17 cellular contexts compared by ENCODE assay signal in the genomic region with DNA sequence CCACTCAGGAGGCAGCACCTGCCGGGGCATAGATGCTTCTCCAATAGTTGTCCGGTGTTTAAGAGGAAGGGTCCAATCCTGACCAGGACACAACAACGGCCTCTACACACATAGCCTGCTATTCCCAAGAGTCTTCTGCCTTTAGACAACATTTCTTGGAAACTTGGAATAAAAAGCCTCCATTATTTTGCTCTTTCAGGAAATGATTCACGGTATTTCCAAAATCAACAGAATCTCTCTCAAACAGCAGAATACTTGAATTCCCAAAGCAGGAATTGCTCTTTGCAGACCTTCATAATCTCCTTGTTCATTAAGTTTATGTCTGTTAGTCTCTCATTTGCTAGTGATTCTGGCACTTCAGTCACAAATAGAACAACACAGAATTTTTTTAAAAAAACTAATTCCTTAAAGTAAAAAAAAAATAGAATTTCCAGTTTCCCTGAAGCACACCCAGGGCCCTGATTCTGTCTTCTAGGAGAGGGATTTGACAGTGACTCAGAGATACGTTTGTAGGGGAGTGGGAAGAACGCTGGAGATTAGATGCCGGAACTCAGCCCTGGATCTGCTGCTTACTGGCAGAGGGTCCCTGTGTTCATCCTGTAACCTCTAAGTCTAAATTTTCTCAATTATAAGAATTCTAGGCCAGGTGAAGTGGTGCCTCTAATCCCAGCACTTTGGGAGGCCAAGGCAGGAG.
DNase-seq lines count a peak whose midpoint lies in the region; ATAC-seq and TF ChIP-seq lines count a peak whose summit lies in the region.
"Had no signal": no experiment of that assay in that cellular context is flagged by ENCODE, and none has a peak within 500 bp of the region (broad histone marks: within the 10 kb centered on the region; RNA-seq: fewer than 3 reads in every experiment).

No MANE protein-coding gene starts in this region.

- H3K27ac ChIP-seq in left ventricle myocardium inferior (replicated peaks) (peak overlapping the region; percentile 52), dorsolateral prefrontal cortex (no peak overlapping the region)
- H3K27ac ChIP-seq: GM23248, sigmoid colon, SJSA1, transverse colon had no signal

- DNase-seq in natural killer cell treated with Interleukin-12 subunit alpha and Interleukin-12 subunit beta and Interleukin-15 and Interleukin-18, amount 100 ng/mL, for 72 hours (ENCODE audit: low spot score): no peak
- DNase-seq in natural killer cell (no peak), amniotic epithelial cell (ENCODE audit: low read depth) (peak; percentile 9), left ventricle myocardium inferior (no peak), UCSD-AML1 (lab: John Stamatoyannopoulos, UW; ENCODE audit: unreplicated experiment) (no peak), dorsolateral prefrontal cortex (no peak), 8988T (no peak)
- DNase-seq in stimulated activated naive CD8-positive, alpha-beta T cell treated with anti-CD3 and anti-CD28 coated beads, Interleukin-15, amount 100 ng/mL, for 72 hours: no peak
- DNase-seq: GM23248; kidney; NCI-H187 treated with DMSO at 0.1 percent for 48 hours; nucleus accumbens; sigmoid colon; stimulated activated CD8-positive, alpha-beta memory T cell treated with anti-CD3 and anti-CD28 coated beads, Interleukin-4, amount 100 ng/mL, for 48 hours; transverse colon had no signal

- H3K4me1 Mint-ChIP-seq in natural killer cell treated with Interleukin-12 subunit alpha and Interleukin-12 subunit beta and Interleukin-15 and Interleukin-18, amount 100 ng/mL, for 72 hours (ENCODE audit: low read depth in 2 of 2): peaks cover 6 to 18% of the 10 kb centered on the region in 2 donors
- H3K4me1 Mint-ChIP-seq in natural killer cell: no peaks in the 10 kb centered on the region
- peaks cover 53% of the 10 kb centered on the region for H3K4me1 Mint-ChIP-seq in stimulated activated naive CD8-positive, alpha-beta T cell treated with anti-CD3 and anti-CD28 coated beads, Interleukin-15, amount 100 ng/mL, for 72 hours

- ATAC-seq in natural killer cell treated with Interleukin-12 subunit alpha and Interleukin-12 subunit beta and Interleukin-15 and Interleukin-18, amount 100 ng/mL, for 72 hours: no peak
- ATAC-seq in natural killer cell: no peak
- ATAC-seq in stimulated activated naive CD8-positive, alpha-beta T cell treated with anti-CD3 and anti-CD28 coated beads, Interleukin-15, amount 100 ng/mL, for 72 hours: no peak

- no peaks in the 10 kb centered on the region for H3K9me3 ChIP-seq in left ventricle myocardium inferior (replicated peaks)
- H3K9me3 ChIP-seq: sigmoid colon, SJSA1, transverse colon had no signal

- H3K4me3 ChIP-seq in left ventricle myocardium inferior (peak overlapping the region; percentile 20), dorsolateral prefrontal cortex (no peak overlapping the region)
- H3K4me3 ChIP-seq: GM23248, sigmoid colon, SJSA1, transverse colon had no signal

- intact Hi-C loops in natural killer cell (cut with micrococcal nuclease): no loop called here
- intact Hi-C loops in left ventricle myocardium inferior (cut with micrococcal nuclease): no loop called here
- intact Hi-C loops in dorsolateral prefrontal cortex (cut with DNase I): no loop called here

- peaks cover 0 to 23% of the 10 kb centered on the region in 2 donors for H3K27me3 Mint-ChIP-seq in natural killer cell treated with Interleukin-12 subunit alpha and Interleukin-12 subunit beta and Interleukin-15 and Interleukin-18, amount 100 ng/mL, for 72 hours
- H3K27me3 Mint-ChIP-seq in natural killer cell (ENCODE audit: low read depth in 2 of 2): peaks cover 4 to 7% of the 10 kb centered on the region in 2 donors
- no peaks in the 10 kb centered on the region for H3K27me3 Mint-ChIP-seq in stimulated activated naive CD8-positive, alpha-beta T cell treated with anti-CD3 and anti-CD28 coated beads, Interleukin-15, amount 100 ng/mL, for 72 hours

- H3K36me3 Mint-ChIP-seq in natural killer cell treated with Interleukin-12 subunit alpha and Interleukin-12 subunit beta and Interleukin-15 and Interleukin-18, amount 100 ng/mL, for 72 hours: no peaks in the 10 kb centered on the region
- no peaks in the 10 kb centered on the region for H3K36me3 Mint-ChIP-seq in natural killer cell

- H3K27ac Mint-ChIP-seq in natural killer cell treated with Interleukin-12 subunit alpha and Interleukin-12 subunit beta and Interleukin-15 and Interleukin-18, amount 100 ng/mL, for 72 hours: peak overlapping the region; percentile 63 to 81
- no peak overlapping the region for H3K27ac Mint-ChIP-seq in natural killer cell
- peak overlapping the region; percentile 56 to 97 for H3K27ac Mint-ChIP-seq in stimulated activated naive CD8-positive, alpha-beta T cell treated with anti-CD3 and anti-CD28 coated beads, Interleukin-15, amount 100 ng/mL, for 72 hours
- H3K27ac Mint-ChIP-seq: IgD-negative memory B cell had no signal

- no peak for TF ChIP-seq CTCF in natural killer cell (IDR thresholded peaks at IDR 0.05)
- TF ChIP-seq CTCF in left ventricle myocardium inferior (IDR thresholded peaks at IDR 0.05; ENCODE audit: borderline replicate concordance): no peak
- TF ChIP-seq CTCF in dorsolateral prefrontal cortex (IDR thresholded peaks at IDR 0.05 in 54 of 56, conservative IDR thresholded peaks at IDR 0.05 in 2 of 56; ENCODE audit: low read depth in 1 of 56, partially characterized antibody in 56 of 56): no peak

- H3K27me3 ChIP-seq in left ventricle myocardium inferior (ENCODE audit: low read depth) (no peaks in the 10 kb centered on the region), dorsolateral prefrontal cortex (no peaks in the 10 kb centered on the region)
- H3K27me3 ChIP-seq: sigmoid colon, SJSA1, transverse colon had no signal

- H3K4me1 ChIP-seq in left ventricle myocardium inferior: peaks cover 46% of the 10 kb centered on the region
- H3K4me1 ChIP-seq: transverse colon had no signal

- no peaks in the 10 kb centered on the region for H3K36me3 ChIP-seq in left ventricle myocardium inferior
- H3K36me3 ChIP-seq: sigmoid colon, SJSA1, transverse colon had no signal

- H3K4me3 Mint-ChIP-seq in natural killer cell treated with Interleukin-12 subunit alpha and Interleukin-12 subunit beta and Interleukin-15 and Interleukin-18, amount 100 ng/mL, for 72 hours: peak overlapping the region; percentile 16
- H3K4me3 Mint-ChIP-seq in natural killer cell: no peak overlapping the region
- peak overlapping the region; percentile 55 to 59 for H3K4me3 Mint-ChIP-seq in stimulated activated naive CD8-positive, alpha-beta T cell treated with anti-CD3 and anti-CD28 coated beads, Interleukin-15, amount 100 ng/mL, for 72 hours
- H3K4me3 Mint-ChIP-seq: IgD-negative memory B cell had no signal

- H3K9me3 Mint-ChIP-seq in natural killer cell treated with Interleukin-12 subunit alpha and Interleukin-12 subunit beta and Interleukin-15 and Interleukin-18, amount 100 ng/mL, for 72 hours: peaks cover 5% of the 10 kb centered on the region
- no peaks in the 10 kb centered on the region for H3K9me3 Mint-ChIP-seq in natural killer cell
- H3K9me3 Mint-ChIP-seq in stimulated activated naive CD8-positive, alpha-beta T cell treated with anti-CD3 and anti-CD28 coated beads, Interleukin-15, amount 100 ng/mL, for 72 hours: peaks cover 0 to 3% of the 10 kb centered on the region in 2 donors

Comparison
In these comparisons a context has a peak if more than half of its experiments do, and no peak if none do; other contexts are left out.
1. H3K27ac Mint-ChIP-seq: peak in natural killer cell treated with Interleukin-12 subunit alpha and Interleukin-12 subunit beta and Interleukin-15 and Interleukin-18, amount 100 ng/mL, for 72 hours (2 of 2) and stimulated activated naive CD8-positive, alpha-beta T cell treated with anti-CD3 and anti-CD28 coated beads, Interleukin-15, amount 100 ng/mL, for 72 hours (2 of 2); none in natural killer cell (0 of 2).